1 cellular context compared by ENCODE assay signal in the genomic region with DNA sequence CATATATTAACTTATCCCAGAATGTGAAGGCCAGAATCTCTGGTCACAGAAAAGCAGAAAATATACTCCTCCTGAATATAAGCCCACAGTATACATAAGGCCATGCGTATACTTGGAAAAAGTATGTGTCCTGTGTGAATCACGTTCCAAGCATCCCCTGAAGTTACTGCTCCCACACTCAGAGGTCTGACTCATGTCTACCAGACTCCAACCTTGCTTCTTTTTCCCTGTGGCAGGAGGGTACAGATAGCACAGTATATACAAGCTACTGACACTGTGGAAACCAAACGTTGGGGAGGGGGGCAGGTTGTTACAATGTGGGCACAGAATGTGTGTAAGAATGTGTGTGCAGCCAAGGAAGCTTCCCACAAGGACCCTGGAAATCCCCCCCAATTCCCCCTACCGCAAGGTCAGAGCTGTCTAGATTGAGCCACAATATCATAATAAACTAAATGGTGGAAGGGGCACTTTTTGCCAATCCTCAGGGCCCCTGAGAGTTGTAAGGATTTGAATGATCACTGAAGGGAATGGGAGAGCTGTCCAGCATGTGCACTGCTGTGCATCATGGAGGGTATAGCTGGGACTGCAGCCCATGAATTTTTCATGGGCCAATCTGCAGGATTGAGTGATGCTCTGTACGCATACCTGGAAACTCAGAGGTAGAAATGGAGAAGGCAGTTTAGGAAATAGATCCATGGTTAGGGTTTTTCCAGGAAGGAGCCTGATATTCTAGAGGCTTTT.
TF ChIP-seq lines count a peak whose summit lies in the region.

No MANE protein-coding gene starts in this region.

TF ChIP-seq in SK-N-SH treated with all-trans-retinoic acid at 6 μM for 48 hours, 23 proteins besides CTCF, POLR2A, EP300 and RAD21 (continued from another document):
- TF ChIP-seq, protein P1, sequence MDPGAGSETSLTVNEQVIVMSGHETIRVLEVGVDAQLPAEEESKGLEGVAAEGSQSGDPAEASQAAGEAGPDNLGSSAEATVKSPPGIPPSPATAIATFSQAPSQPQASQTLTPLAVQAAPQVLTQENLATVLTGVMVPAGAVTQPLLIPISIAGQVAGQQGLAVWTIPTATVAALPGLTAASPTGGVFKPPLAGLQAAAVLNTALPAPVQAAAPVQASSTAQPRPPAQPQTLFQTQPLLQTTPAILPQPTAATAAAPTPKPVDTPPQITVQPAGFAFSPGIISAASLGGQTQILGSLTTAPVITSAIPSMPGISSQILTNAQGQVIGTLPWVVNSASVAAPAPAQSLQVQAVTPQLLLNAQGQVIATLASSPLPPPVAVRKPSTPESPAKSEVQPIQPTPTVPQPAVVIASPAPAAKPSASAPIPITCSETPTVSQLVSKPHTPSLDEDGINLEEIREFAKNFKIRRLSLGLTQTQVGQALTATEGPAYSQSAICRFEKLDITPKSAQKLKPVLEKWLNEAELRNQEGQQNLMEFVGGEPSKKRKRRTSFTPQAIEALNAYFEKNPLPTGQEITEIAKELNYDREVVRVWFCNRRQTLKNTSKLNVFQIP (CRISPR knock-in tag; IDR thresholded peaks at IDR 0.05; ENCODE audit: borderline replicate concordance, low read depth), result no peak
- no peak for TF ChIP-seq TCF4 (CRISPR knock-in tag; IDR thresholded peaks at IDR 0.05; ENCODE audit: borderline replicate concordance)
- TF ChIP-seq OSR1 (CRISPR knock-in tag; IDR thresholded peaks at IDR 0.05), result no peak
- no peak for TF ChIP-seq RARB (CRISPR knock-in tag; IDR thresholded peaks at IDR 0.05)
- TF ChIP-seq ARNTL (CRISPR knock-in tag; IDR thresholded peaks at IDR 0.05; ENCODE audit: borderline replicate concordance, low read depth), result no peak
- no peak for TF ChIP-seq ZNF70 (CRISPR knock-in tag; IDR thresholded peaks at IDR 0.05)
- TF ChIP-seq ZNF565 (CRISPR knock-in tag; conservative IDR thresholded peaks at IDR 0.05; ENCODE audit: low read depth), result no peak
- no peak for TF ChIP-seq SNAI2 (CRISPR knock-in tag; IDR thresholded peaks at IDR 0.05)
- no peak for TF ChIP-seq CSDC2 (CRISPR knock-in tag; IDR thresholded peaks at IDR 0.05)
- no peak for TF ChIP-seq ZNF8 (CRISPR knock-in tag; IDR thresholded peaks at IDR 0.05)
TF ChIP-seq in SK-N-SH treated with all-trans-retinoic acid at 6 μM for 48 hours: peak in this region for 0.
